8 cellular contexts compared by ENCODE assay signal in the genomic region with DNA sequence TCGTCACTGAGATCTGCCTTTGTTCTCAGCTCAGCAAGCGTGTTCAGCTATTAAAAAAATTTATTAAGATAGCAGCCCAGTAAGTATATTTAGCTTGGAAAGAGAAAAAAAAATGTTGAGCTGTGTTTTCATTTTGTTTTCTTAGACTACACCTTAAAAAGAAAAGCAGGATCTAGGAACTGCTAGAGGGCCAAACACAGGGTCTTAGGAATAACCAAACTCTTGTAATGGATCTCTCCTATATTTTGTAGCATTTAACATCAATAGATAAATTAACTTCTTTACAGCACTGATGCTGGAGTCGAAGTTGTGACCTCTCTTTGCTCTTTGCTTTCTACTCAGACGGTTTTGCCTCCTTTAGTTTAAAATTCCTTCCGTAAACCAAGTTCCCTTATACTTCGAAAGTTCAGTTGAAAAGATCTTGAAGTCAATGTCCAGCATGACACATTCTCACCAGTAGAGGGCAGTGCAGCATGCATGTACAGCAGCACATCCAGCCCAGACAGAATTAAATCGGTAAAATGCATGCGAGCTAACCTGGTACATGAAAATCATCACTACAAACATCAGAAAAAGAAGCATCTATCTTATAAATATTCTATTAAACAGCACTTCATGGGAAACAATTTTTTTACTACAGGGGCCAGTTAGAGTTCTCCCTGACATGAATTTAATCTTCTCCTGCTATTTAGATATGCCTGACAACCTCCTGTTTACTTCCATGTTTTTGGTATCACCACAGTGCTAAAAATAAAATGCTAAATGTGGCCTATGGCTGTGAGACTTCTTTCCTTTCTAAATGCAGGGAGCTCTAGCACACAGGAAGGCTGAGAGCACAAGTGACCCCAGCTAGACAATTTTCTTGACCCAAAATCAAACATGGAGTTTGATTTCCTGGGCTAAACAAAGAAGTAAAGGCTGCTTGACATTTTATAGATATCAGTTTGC. TPM values are rescaled to one million over a fixed set of nuclear protein-coding genes. Genes with fewer than 3 reads are reported as not detected.
DNase-seq lines count a peak whose midpoint lies in the region; ATAC-seq, FAIRE-seq and TF ChIP-seq lines count a peak whose summit lies in the region.

No MANE protein-coding gene starts in this region.

- intact Hi-C loops in esophagus muscularis mucosa (cut with DNase I), result loop anchor here (2.0 to 5.0 kb wide), 2 partner anchors 45 to 183 kb away; no protein-coding TSS in a partner anchor

- no peak overlapping the region for H3K4me3 Mint-ChIP-seq in naive B cell

- H3K9me3 ChIP-seq in OCI-LY3 (ENCODE audit: insufficient read depth, low read length) (no peaks in the 10 kb centered on the region), esophagus muscularis mucosa (no peaks in the 10 kb centered on the region)

- H3K4me3 ChIP-seq in OCI-LY3 (ENCODE audit: low read length), result no peak overlapping the region
- H3K4me3 ChIP-seq in esophagus muscularis mucosa, result no peak overlapping the region

- H3K27me3 ChIP-seq in OCI-LY3 (ENCODE audit: low read depth, low read length), result no peaks in the 10 kb centered on the region
- no peaks in the 10 kb centered on the region for H3K27me3 ChIP-seq in esophagus muscularis mucosa

- peaks cover 0 to 5% (median 0%) of the 10 kb centered on the region in 3 donors for H3K4me1 Mint-ChIP-seq in naive B cell

- H3K4me2 ChIP-seq in OCI-LY3 (ENCODE audit: low read length), result peak overlapping the region; percentile 36

- H3K27ac ChIP-seq in OCI-LY3 (ENCODE audit: low read length), result no peak overlapping the region
- H3K27ac ChIP-seq in esophagus muscularis mucosa (replicated peaks in 1 of 4), result peak overlapping the region; percentile 54 to 80 (median 74)

- peaks cover 0 to 3% (median 0%) of the 10 kb centered on the region in 7 donors for H3K9me3 Mint-ChIP-seq in naive B cell

- no peaks in the 10 kb centered on the region for H4K20me1 ChIP-seq in OCI-LY3 (ENCODE audit: insufficient read depth, low read length)

- H2AFZ ChIP-seq in OCI-LY3 (ENCODE audit: low read depth, low read length), result no peak overlapping the region

- peak; percentile 96 for TF ChIP-seq CTCF in OCI-LY3 (IDR thresholded peaks at IDR 0.05; ENCODE audit: low read depth, low read length)
- peak; percentile 92 to 97 (median 94) for TF ChIP-seq CTCF in esophagus muscularis mucosa (IDR thresholded peaks at IDR 0.05)

- peak; percentile 94 for FAIRE-seq in GM12891 (lab: Jason Lieb, UNC)

- H3K36me3 ChIP-seq in OCI-LY3 (replicated peaks; ENCODE audit: low read depth, low read length) (no peaks in the 10 kb centered on the region), esophagus muscularis mucosa (peaks cover 0 to 6% (median 0%) of the 10 kb centered on the region in 4 donors)

- H3K9ac ChIP-seq in OCI-LY3 (ENCODE audit: low read length), result no peak overlapping the region

- H3K79me2 ChIP-seq in OCI-LY3 (ENCODE audit: low read length), result no peaks in the 10 kb centered on the region

- H3K27ac Mint-ChIP-seq in naive B cell, result peak overlapping the region in 2 of 6 donors; percentile 1 to 42

- ATAC-seq in naive B cell (ENCODE audit: low read depth in 2 of 2) (peak; percentile 50 to 77), HG02763 (IDR thresholded peaks at IDR 0.05; ENCODE audit: unreplicated experiment) (no peak)

- TF ChIP-seq POLR2A in GM12891 (IDR thresholded peaks at IDR 0.05; ENCODE audit: low read depth, low read length) (no peak), esophagus muscularis mucosa (IDR thresholded peaks at IDR 0.05; ENCODE audit: low read depth) (no peak)

- no peaks in the 10 kb centered on the region for H3K36me3 Mint-ChIP-seq in naive B cell

- no peak for TF ChIP-seq EP300 in esophagus muscularis mucosa (IDR thresholded peaks at IDR 0.05)

- whole genome bisulfite sequencing in esophagus muscularis mucosa, result 11% methylated on average over 8 of the region's 8 CpGs

- H3K27me3 Mint-ChIP-seq in naive B cell, result peaks cover 7 to 16% (median 15%) of the 10 kb centered on the region in 3 donors

- DNase-seq in GM12891 (ENCODE audit: insufficient read length, low spot score), result peak; percentile 39
- DNase-seq in HuH-7.5 (ENCODE audit: low spot score), result peak; percentile 56
- peak; percentile 71 for DNase-seq in activated T-cell treated with anti-CD3 and anti-CD28 coated beads for 24 hours (ENCODE audit: low read depth)
- DNase-seq in esophagus muscularis mucosa (ENCODE audit: extremely low spot score), result peak; percentile 96
- DNase-seq in naive B cell, result peak; percentile 63
- DNase-seq in stimulated activated CD8-positive, alpha-beta memory T cell treated with anti-CD3 and anti-CD28 coated beads, Interleukin-7, amount 100 ng/mL, for 1 hour (ENCODE audit: low read depth in 2 of 2), result peak; percentile 57 to 59

- H3K4me1 ChIP-seq in OCI-LY3 (ENCODE audit: low read length), result peaks cover 8% of the 10 kb centered on the region
- peaks cover 18 to 29% (median 26%) of the 10 kb centered on the region in 4 donors for H3K4me1 ChIP-seq in esophagus muscularis mucosa

TF ChIP-seq in GM12891, 5 proteins besides CTCF, POLR2A, EP300 and RAD21:
- TF ChIP-seq SPI1 (IDR thresholded peaks at IDR 0.05; ENCODE audit: low read depth, low read length) (no peak), TAF1 (IDR thresholded peaks at IDR 0.05; ENCODE audit: low read depth, low read length) (no peak), POLR2AphosphoS5 (IDR thresholded peaks at IDR 0.05; ENCODE audit: low read depth, low read length) (no peak), POU2F2 (IDR thresholded peaks at IDR 0.05; ENCODE audit: low read depth, low read length) (no peak), PAX5 (IDR thresholded peaks at IDR 0.05; ENCODE audit: insufficient read depth, low read length, severe bottlenecking) (no peak)
TF ChIP-seq in GM12891: peak in this region for 0.

RNA-seq across cellular contexts. Expression of a gene that starts 48.2 kb away (rescaled TPM):
- 4.1 TPM for polyA plus RNA-seq in GM12891 (2012; ENCODE audit: low read depth, missing spikeins)
- total RNA-seq in esophagus muscularis mucosa, result 100 to 1,000 TPM; 238 to 335 (median 267) TPM
- polyA plus RNA-seq in naive B cell (ENCODE audit: low read depth in 6 of 6), result 10 to 100 TPM in 2 of 6 donors, 1 to 10 TPM in 4; 6.0 to 15.4 (median 9.6) TPM

Comparison
In these comparisons a context has a peak if more than half of its experiments do, and no peak if none do; other contexts are left out.
1. DNase-seq: peak in every context shown above with its lines; median percentile 96 in esophagus muscularis mucosa; 71 in activated T-cell treated with anti-CD3 and anti-CD28 coated beads for 24 hours; 63 in naive B cell; 58 in stimulated activated CD8-positive, alpha-beta memory T cell treated with anti-CD3 and anti-CD28 coated beads, Interleukin-7, amount 100 ng/mL, for 1 hour; 56 in HuH-7.5; 39 in GM12891.